Comparison of ENCODE assay signal across 2 cellular contexts in the genomic region with DNA sequence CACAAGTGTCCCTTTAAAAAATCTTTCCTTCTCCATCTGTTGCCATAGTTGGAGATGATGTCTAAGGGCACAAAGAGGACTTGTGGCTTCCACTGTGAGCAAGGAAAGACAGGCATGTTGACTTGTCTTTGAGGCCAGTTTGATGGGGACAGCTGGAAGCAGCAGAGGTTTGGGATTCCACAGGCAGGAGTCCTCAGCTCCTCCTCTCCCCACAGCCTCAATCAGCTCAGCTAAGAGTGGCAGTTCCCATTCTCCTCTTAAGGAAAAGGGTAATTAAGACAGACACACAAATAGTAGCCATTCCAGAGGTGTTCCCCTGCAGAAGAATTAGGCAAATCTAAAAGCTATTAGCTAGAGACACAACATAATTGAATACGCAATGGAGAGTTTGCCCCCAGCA.
TF ChIP-seq lines count a peak whose summit lies in the region.

No MANE protein-coding gene starts in this region.

TF ChIP-seq in WTC11, 78 proteins besides CTCF, POLR2A, EP300 and RAD21:
- TF ChIP-seq, protein P1, sequence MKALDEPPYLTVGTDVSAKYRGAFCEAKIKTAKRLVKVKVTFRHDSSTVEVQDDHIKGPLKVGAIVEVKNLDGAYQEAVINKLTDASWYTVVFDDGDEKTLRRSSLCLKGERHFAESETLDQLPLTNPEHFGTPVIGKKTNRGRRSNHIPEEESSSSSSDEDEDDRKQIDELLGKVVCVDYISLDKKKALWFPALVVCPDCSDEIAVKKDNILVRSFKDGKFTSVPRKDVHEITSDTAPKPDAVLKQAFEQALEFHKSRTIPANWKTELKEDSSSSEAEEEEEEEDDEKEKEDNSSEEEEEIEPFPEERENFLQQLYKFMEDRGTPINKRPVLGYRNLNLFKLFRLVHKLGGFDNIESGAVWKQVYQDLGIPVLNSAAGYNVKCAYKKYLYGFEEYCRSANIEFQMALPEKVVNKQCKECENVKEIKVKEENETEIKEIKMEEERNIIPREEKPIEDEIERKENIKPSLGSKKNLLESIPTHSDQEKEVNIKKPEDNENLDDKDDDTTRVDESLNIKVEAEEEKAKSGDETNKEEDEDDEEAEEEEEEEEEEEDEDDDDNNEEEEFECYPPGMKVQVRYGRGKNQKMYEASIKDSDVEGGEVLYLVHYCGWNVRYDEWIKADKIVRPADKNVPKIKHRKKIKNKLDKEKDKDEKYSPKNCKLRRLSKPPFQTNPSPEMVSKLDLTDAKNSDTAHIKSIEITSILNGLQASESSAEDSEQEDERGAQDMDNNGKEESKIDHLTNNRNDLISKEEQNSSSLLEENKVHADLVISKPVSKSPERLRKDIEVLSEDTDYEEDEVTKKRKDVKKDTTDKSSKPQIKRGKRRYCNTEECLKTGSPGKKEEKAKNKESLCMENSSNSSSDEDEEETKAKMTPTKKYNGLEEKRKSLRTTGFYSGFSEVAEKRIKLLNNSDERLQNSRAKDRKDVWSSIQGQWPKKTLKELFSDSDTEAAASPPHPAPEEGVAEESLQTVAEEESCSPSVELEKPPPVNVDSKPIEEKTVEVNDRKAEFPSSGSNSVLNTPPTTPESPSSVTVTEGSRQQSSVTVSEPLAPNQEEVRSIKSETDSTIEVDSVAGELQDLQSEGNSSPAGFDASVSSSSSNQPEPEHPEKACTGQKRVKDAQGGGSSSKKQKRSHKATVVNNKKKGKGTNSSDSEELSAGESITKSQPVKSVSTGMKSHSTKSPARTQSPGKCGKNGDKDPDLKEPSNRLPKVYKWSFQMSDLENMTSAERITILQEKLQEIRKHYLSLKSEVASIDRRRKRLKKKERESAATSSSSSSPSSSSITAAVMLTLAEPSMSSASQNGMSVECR (CRISPR knock-in tag; IDR thresholded peaks at IDR 0.05; ENCODE audit: borderline replicate concordance), result no peak
- no peak for TF ChIP-seq ZNF138 (CRISPR knock-in tag; conservative IDR thresholded peaks at IDR 0.05)
- TF ChIP-seq, protein P2, sequence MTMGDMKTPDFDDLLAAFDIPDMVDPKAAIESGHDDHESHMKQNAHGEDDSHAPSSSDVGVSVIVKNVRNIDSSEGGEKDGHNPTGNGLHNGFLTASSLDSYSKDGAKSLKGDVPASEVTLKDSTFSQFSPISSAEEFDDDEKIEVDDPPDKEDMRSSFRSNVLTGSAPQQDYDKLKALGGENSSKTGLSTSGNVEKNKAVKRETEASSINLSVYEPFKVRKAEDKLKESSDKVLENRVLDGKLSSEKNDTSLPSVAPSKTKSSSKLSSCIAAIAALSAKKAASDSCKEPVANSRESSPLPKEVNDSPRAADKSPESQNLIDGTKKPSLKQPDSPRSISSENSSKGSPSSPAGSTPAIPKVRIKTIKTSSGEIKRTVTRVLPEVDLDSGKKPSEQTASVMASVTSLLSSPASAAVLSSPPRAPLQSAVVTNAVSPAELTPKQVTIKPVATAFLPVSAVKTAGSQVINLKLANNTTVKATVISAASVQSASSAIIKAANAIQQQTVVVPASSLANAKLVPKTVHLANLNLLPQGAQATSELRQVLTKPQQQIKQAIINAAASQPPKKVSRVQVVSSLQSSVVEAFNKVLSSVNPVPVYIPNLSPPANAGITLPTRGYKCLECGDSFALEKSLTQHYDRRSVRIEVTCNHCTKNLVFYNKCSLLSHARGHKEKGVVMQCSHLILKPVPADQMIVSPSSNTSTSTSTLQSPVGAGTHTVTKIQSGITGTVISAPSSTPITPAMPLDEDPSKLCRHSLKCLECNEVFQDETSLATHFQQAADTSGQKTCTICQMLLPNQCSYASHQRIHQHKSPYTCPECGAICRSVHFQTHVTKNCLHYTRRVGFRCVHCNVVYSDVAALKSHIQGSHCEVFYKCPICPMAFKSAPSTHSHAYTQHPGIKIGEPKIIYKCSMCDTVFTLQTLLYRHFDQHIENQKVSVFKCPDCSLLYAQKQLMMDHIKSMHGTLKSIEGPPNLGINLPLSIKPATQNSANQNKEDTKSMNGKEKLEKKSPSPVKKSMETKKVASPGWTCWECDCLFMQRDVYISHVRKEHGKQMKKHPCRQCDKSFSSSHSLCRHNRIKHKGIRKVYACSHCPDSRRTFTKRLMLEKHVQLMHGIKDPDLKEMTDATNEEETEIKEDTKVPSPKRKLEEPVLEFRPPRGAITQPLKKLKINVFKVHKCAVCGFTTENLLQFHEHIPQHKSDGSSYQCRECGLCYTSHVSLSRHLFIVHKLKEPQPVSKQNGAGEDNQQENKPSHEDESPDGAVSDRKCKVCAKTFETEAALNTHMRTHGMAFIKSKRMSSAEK (CRISPR knock-in tag; IDR thresholded peaks at IDR 0.05; ENCODE audit: borderline replicate concordance), result no peak
- TF ChIP-seq, protein P3, sequence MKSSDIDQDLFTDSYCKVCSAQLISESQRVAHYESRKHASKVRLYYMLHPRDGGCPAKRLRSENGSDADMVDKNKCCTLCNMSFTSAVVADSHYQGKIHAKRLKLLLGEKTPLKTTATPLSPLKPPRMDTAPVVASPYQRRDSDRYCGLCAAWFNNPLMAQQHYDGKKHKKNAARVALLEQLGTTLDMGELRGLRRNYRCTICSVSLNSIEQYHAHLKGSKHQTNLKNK (CRISPR knock-in tag; IDR thresholded peaks at IDR 0.05), result no peak
- no peak for TF ChIP-seq ETV6 (CRISPR knock-in tag; IDR thresholded peaks at IDR 0.05)
- TF ChIP-seq, protein P4, sequence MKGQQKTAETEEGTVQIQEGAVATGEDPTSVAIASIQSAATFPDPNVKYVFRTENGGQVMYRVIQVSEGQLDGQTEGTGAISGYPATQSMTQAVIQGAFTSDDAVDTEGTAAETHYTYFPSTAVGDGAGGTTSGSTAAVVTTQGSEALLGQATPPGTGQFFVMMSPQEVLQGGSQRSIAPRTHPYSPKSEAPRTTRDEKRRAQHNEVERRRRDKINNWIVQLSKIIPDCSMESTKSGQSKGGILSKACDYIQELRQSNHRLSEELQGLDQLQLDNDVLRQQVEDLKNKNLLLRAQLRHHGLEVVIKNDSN (CRISPR knock-in tag; IDR thresholded peaks at IDR 0.05), result no peak
- TF ChIP-seq, protein P5, sequence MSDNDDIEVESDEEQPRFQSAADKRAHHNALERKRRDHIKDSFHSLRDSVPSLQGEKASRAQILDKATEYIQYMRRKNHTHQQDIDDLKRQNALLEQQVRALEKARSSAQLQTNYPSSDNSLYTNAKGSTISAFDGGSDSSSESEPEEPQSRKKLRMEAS (CRISPR knock-in tag; IDR thresholded peaks at IDR 0.05), result no peak
- TF ChIP-seq, protein P6, sequence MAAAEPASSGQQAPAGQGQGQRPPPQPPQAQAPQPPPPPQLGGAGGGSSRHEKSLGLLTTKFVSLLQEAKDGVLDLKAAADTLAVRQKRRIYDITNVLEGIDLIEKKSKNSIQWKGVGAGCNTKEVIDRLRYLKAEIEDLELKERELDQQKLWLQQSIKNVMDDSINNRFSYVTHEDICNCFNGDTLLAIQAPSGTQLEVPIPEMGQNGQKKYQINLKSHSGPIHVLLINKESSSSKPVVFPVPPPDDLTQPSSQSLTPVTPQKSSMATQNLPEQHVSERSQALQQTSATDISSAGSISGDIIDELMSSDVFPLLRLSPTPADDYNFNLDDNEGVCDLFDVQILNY (CRISPR knock-in tag; IDR thresholded peaks at IDR 0.05), result no peak
- TF ChIP-seq, protein P7, sequence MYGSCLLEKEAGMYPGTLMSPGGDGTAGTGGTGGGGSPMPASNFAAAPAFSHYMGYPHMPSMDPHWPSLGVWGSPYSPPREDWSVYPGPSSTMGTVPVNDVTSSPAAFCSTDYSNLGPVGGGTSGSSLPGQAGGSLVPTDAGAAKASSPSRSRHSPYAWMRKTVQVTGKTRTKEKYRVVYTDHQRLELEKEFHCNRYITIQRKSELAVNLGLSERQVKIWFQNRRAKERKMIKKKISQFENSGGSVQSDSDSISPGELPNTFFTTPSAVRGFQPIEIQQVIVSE (CRISPR knock-in tag; IDR thresholded peaks at IDR 0.05; ENCODE audit: borderline replicate concordance), result no peak
- TF ChIP-seq CREB1 (CRISPR knock-in tag; IDR thresholded peaks at IDR 0.05), result no peak

TF ChIP-seq in GM23338, 12 proteins besides CTCF, POLR2A, EP300 and RAD21 (continued from another document):
- TF ChIP-seq, protein P8, sequence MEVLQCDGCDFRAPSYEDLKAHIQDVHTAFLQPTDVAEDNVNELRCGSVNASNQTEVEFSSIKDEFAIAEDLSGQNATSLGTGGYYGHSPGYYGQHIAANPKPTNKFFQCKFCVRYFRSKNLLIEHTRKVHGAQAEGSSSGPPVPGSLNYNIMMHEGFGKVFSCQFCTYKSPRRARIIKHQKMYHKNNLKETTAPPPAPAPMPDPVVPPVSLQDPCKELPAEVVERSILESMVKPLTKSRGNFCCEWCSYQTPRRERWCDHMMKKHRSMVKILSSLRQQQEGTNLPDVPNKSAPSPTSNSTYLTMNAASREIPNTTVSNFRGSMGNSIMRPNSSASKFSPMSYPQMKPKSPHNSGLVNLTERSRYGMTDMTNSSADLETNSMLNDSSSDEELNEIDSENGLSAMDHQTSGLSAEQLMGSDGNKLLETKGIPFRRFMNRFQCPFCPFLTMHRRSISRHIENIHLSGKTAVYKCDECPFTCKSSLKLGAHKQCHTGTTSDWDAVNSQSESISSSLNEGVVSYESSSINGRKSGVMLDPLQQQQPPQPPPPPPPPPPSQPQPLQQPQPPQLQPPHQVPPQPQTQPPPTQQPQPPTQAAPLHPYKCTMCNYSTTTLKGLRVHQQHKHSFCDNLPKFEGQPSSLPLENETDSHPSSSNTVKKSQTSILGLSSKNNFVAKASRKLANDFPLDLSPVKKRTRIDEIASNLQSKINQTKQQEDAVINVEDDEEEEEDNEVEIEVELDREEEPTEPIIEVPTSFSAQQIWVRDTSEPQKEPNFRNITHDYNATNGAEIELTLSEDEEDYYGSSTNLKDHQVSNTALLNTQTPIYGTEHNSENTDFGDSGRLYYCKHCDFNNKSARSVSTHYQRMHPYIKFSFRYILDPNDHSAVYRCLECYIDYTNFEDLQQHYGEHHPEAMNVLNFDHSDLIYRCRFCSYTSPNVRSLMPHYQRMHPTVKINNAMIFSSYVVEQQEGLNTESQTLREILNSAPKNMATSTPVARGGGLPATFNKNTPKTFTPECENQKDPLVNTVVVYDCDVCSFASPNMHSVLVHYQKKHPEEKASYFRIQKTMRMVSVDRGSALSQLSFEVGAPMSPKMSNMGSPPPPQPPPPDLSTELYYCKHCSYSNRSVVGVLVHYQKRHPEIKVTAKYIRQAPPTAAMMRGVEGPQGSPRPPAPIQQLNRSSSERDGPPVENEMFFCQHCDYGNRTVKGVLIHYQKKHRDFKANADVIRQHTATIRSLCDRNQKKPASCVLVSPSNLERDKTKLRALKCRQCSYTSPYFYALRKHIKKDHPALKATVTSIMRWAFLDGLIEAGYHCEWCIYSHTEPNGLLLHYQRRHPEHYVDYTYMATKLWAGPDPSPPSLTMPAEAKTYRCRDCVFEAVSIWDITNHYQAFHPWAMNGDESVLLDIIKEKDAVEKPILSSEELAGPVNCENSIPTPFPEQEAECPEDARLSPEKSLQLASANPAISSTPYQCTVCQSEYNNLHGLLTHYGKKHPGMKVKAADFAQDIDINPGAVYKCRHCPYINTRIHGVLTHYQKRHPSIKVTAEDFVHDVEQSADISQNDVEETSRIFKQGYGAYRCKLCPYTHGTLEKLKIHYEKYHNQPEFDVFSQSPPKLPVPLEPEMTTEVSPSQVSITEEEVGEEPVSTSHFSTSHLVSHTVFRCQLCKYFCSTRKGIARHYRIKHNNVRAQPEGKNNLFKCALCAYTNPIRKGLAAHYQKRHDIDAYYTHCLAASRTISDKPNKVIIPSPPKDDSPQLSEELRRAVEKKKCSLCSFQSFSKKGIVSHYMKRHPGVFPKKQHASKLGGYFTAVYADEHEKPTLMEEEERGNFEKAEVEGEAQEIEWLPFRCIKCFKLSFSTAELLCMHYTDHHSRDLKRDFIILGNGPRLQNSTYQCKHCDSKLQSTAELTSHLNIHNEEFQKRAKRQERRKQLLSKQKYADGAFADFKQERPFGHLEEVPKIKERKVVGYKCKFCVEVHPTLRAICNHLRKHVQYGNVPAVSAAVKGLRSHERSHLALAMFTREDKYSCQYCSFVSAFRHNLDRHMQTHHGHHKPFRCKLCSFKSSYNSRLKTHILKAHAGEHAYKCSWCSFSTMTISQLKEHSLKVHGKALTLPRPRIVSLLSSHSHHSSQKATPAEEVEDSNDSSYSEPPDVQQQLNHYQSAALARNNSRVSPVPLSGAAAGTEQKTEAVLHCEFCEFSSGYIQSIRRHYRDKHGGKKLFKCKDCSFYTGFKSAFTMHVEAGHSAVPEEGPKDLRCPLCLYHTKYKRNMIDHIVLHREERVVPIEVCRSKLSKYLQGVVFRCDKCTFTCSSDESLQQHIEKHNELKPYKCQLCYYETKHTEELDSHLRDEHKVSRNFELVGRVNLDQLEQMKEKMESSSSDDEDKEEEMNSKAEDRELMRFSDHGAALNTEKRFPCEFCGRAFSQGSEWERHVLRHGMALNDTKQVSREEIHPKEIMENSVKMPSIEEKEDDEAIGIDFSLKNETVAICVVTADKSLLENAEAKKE (CRISPR knock-in tag; IDR thresholded peaks at IDR 0.05), result no peak
- no peak for TF ChIP-seq STAT1 (IDR thresholded peaks at IDR 0.05; ENCODE audit: unreplicated experiment)
- TF ChIP-seq, protein P9, sequence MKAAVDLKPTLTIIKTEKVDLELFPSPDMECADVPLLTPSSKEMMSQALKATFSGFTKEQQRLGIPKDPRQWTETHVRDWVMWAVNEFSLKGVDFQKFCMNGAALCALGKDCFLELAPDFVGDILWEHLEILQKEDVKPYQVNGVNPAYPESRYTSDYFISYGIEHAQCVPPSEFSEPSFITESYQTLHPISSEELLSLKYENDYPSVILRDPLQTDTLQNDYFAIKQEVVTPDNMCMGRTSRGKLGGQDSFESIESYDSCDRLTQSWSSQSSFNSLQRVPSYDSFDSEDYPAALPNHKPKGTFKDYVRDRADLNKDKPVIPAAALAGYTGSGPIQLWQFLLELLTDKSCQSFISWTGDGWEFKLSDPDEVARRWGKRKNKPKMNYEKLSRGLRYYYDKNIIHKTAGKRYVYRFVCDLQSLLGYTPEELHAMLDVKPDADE (IDR thresholded peaks at IDR 0.05), result no peak
- no peak for TF ChIP-seq ZNF331 (CRISPR knock-in tag; IDR thresholded peaks at IDR 0.05; ENCODE audit: low read depth)
